Comparison of ENCODE assay signal across 1 cellular context in the genomic region with DNA sequence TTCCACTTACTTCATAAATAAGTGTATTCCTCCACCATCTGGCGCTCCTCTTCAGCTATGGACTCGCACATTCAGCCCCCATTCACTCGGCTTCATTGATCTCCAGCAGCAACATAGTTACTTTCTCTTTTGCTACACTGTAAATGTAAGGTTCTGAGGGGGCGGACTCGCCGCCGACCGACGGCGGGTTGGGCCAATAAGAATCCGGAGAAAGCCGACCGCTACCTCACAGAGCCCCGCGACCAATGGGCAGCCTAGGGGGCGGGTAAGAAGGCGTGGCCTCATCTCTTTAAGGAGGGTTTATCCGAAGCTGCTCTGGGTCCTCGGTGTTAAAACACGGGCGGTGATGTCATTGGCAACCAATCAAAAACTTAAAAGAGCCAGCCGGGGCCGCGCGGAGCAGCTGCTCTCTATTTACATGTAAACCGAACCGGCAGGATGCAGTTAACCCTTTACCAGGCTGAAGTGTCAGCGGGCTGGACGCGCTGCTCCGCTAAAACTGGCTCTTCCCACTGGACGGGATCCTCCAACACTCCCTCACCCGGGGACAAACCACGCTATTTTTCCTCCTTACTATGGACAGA.
TF ChIP-seq lines count a peak whose summit lies in the region.

A gene (minus strand): TSS at position 119 of the 584 bp plus-strand sequence. CDS start 2,345 bp downstream, outside the sequence.

TF ChIP-seq in GM12878, 131 proteins besides CTCF, POLR2A, EP300 and RAD21 (continued from another document and continues in another):
- TF ChIP-seq, protein P1, sequence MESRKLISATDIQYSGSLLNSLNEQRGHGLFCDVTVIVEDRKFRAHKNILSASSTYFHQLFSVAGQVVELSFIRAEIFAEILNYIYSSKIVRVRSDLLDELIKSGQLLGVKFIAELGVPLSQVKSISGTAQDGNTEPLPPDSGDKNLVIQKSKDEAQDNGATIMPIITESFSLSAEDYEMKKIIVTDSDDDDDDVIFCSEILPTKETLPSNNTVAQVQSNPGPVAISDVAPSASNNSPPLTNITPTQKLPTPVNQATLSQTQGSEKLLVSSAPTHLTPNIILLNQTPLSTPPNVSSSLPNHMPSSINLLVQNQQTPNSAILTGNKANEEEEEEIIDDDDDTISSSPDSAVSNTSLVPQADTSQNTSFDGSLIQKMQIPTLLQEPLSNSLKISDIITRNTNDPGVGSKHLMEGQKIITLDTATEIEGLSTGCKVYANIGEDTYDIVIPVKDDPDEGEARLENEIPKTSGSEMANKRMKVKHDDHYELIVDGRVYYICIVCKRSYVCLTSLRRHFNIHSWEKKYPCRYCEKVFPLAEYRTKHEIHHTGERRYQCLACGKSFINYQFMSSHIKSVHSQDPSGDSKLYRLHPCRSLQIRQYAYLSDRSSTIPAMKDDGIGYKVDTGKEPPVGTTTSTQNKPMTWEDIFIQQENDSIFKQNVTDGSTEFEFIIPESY (IDR thresholded peaks at IDR 0.05): no peak
- TF ChIP-seq, protein P2, sequence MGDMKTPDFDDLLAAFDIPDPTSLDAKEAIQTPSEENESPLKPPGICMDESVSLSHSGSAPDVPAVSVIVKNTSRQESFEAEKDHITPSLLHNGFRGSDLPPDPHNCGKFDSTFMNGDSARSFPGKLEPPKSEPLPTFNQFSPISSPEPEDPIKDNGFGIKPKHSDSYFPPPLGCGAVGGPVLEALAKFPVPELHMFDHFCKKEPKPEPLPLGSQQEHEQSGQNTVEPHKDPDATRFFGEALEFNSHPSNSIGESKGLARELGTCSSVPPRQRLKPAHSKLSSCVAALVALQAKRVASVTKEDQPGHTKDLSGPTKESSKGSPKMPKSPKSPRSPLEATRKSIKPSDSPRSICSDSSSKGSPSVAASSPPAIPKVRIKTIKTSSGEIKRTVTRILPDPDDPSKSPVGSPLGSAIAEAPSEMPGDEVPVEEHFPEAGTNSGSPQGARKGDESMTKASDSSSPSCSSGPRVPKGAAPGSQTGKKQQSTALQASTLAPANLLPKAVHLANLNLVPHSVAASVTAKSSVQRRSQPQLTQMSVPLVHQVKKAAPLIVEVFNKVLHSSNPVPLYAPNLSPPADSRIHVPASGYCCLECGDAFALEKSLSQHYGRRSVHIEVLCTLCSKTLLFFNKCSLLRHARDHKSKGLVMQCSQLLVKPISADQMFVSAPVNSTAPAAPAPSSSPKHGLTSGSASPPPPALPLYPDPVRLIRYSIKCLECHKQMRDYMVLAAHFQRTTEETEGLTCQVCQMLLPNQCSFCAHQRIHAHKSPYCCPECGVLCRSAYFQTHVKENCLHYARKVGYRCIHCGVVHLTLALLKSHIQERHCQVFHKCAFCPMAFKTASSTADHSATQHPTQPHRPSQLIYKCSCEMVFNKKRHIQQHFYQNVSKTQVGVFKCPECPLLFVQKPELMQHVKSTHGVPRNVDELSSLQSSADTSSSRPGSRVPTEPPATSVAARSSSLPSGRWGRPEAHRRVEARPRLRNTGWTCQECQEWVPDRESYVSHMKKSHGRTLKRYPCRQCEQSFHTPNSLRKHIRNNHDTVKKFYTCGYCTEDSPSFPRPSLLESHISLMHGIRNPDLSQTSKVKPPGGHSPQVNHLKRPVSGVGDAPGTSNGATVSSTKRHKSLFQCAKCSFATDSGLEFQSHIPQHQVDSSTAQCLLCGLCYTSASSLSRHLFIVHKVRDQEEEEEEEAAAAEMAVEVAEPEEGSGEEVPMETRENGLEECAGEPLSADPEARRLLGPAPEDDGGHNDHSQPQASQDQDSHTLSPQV (IDR thresholded peaks at IDR 0.05): no peak
- TF ChIP-seq PAX8 (IDR thresholded peaks at IDR 0.05) (no peak), DPF2 (IDR thresholded peaks at IDR 0.05) (peak; percentile 84), POU2F2 (IDR thresholded peaks at IDR 0.05; ENCODE audit: borderline replicate concordance, low read depth, low read length) (peak; percentile 82), NBN (IDR thresholded peaks at IDR 0.05) (no peak), MTA2 (IDR thresholded peaks at IDR 0.05; ENCODE audit: low read depth) (no peak; the same call in 1 of the 2 replicates), KLF5 (IDR thresholded peaks at IDR 0.05; ENCODE audit: partially characterized antibody) (peak; percentile 92), SMAD5 (IDR thresholded peaks at IDR 0.05; ENCODE audit: low read depth) (no peak), RELA (IDR thresholded peaks at IDR 0.05; ENCODE audit: borderline replicate concordance, partially characterized antibody) (no peak), EZH2 (IDR thresholded peaks at IDR 0.05; ENCODE audit: borderline replicate concordance, control insufficient read depth, low read depth, low read length) (no peak), ZSCAN29 (IDR thresholded peaks at IDR 0.05) (no peak), HDAC2 (IDR thresholded peaks at IDR 0.05) (no peak), RCOR1 (conservative IDR thresholded peaks at IDR 0.05; ENCODE audit: low read depth, low read length) (no peak), RUNX3 (IDR thresholded peaks at IDR 0.05; ENCODE audit: low read length) (peak; percentile 51; the same call in 1 of the 2 replicates), NR2C1 (IDR thresholded peaks at IDR 0.05) (no peak), MYB (IDR thresholded peaks at IDR 0.05; ENCODE audit: borderline replicate concordance, low read depth, low read length) (no peak; the same call in 1 of the 2 replicates), STAT1 (conservative IDR thresholded peaks at IDR 0.05) (no peak; the same call in 1 of the 2 replicates), MTA3 (IDR thresholded peaks at IDR 0.05; ENCODE audit: borderline replicate concordance, low read length) (peak; percentile 40; the same call in 1 of the 2 replicates)
- TF ChIP-seq, protein P3, sequence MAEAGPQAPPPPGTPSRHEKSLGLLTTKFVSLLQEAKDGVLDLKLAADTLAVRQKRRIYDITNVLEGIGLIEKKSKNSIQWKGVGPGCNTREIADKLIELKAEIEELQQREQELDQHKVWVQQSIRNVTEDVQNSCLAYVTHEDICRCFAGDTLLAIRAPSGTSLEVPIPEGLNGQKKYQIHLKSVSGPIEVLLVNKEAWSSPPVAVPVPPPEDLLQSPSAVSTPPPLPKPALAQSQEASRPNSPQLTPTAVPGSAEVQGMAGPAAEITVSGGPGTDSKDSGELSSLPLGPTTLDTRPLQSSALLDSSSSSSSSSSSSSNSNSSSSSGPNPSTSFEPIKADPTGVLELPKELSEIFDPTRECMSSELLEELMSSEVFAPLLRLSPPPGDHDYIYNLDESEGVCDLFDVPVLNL (IDR thresholded peaks at IDR 0.05; ENCODE audit: low read depth, low read length): no peak
- TF ChIP-seq, protein P4, sequence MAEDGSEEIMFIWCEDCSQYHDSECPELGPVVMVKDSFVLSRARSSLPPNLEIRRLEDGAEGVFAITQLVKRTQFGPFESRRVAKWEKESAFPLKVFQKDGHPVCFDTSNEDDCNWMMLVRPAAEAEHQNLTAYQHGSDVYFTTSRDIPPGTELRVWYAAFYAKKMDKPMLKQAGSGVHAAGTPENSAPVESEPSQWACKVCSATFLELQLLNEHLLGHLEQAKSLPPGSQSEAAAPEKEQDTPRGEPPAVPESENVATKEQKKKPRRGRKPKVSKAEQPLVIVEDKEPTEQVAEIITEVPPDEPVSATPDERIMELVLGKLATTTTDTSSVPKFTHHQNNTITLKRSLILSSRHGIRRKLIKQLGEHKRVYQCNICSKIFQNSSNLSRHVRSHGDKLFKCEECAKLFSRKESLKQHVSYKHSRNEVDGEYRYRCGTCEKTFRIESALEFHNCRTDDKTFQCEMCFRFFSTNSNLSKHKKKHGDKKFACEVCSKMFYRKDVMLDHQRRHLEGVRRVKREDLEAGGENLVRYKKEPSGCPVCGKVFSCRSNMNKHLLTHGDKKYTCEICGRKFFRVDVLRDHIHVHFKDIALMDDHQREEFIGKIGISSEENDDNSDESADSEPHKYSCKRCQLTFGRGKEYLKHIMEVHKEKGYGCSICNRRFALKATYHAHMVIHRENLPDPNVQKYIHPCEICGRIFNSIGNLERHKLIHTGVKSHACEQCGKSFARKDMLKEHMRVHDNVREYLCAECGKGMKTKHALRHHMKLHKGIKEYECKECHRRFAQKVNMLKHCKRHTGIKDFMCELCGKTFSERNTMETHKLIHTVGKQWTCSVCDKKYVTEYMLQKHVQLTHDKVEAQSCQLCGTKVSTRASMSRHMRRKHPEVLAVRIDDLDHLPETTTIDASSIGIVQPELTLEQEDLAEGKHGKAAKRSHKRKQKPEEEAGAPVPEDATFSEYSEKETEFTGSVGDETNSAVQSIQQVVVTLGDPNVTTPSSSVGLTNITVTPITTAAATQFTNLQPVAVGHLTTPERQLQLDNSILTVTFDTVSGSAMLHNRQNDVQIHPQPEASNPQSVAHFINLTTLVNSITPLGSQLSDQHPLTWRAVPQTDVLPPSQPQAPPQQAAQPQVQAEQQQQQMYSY (CRISPR knock-in tag; IDR thresholded peaks at IDR 0.05): no peak
- TF ChIP-seq, protein P5, sequence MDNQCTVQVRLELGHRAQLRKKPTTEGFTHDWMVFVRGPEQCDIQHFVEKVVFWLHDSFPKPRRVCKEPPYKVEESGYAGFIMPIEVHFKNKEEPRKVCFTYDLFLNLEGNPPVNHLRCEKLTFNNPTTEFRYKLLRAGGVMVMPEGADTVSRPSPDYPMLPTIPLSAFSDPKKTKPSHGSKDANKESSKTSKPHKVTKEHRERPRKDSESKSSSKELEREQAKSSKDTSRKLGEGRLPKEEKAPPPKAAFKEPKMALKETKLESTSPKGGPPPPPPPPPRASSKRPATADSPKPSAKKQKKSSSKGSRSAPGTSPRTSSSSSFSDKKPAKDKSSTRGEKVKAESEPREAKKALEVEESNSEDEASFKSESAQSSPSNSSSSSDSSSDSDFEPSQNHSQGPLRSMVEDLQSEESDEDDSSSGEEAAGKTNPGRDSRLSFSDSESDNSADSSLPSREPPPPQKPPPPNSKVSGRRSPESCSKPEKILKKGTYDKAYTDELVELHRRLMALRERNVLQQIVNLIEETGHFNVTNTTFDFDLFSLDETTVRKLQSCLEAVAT (IDR thresholded peaks at IDR 0.05): no peak; the same call in 1 of the 2 replicates
- TF ChIP-seq, protein P6, sequence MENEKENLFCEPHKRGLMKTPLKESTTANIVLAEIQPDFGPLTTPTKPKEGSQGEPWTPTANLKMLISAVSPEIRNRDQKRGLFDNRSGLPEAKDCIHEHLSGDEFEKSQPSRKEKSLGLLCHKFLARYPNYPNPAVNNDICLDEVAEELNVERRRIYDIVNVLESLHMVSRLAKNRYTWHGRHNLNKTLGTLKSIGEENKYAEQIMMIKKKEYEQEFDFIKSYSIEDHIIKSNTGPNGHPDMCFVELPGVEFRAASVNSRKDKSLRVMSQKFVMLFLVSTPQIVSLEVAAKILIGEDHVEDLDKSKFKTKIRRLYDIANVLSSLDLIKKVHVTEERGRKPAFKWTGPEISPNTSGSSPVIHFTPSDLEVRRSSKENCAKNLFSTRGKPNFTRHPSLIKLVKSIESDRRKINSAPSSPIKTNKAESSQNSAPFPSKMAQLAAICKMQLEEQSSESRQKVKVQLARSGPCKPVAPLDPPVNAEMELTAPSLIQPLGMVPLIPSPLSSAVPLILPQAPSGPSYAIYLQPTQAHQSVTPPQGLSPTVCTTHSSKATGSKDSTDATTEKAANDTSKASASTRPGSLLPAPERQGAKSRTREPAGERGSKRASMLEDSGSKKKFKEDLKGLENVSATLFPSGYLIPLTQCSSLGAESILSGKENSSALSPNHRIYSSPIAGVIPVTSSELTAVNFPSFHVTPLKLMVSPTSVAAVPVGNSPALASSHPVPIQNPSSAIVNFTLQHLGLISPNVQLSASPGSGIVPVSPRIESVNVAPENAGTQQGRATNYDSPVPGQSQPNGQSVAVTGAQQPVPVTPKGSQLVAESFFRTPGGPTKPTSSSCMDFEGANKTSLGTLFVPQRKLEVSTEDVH (IDR thresholded peaks at IDR 0.05; ENCODE audit: low read depth, partially characterized antibody): peak; percentile 71
- TF ChIP-seq, protein P7, sequence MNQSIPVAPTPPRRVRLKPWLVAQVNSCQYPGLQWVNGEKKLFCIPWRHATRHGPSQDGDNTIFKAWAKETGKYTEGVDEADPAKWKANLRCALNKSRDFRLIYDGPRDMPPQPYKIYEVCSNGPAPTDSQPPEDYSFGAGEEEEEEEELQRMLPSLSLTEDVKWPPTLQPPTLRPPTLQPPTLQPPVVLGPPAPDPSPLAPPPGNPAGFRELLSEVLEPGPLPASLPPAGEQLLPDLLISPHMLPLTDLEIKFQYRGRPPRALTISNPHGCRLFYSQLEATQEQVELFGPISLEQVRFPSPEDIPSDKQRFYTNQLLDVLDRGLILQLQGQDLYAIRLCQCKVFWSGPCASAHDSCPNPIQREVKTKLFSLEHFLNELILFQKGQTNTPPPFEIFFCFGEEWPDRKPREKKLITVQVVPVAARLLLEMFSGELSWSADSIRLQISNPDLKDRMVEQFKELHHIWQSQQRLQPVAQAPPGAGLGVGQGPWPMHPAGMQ (IDR thresholded peaks at IDR 0.05; ENCODE audit: borderline replicate concordance): no peak
- TF ChIP-seq, protein P8, sequence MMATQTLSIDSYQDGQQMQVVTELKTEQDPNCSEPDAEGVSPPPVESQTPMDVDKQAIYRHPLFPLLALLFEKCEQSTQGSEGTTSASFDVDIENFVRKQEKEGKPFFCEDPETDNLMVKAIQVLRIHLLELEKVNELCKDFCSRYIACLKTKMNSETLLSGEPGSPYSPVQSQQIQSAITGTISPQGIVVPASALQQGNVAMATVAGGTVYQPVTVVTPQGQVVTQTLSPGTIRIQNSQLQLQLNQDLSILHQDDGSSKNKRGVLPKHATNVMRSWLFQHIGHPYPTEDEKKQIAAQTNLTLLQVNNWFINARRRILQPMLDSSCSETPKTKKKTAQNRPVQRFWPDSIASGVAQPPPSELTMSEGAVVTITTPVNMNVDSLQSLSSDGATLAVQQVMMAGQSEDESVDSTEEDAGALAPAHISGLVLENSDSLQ (IDR thresholded peaks at IDR 0.05): peak; percentile 99
- TF ChIP-seq, protein P9, sequence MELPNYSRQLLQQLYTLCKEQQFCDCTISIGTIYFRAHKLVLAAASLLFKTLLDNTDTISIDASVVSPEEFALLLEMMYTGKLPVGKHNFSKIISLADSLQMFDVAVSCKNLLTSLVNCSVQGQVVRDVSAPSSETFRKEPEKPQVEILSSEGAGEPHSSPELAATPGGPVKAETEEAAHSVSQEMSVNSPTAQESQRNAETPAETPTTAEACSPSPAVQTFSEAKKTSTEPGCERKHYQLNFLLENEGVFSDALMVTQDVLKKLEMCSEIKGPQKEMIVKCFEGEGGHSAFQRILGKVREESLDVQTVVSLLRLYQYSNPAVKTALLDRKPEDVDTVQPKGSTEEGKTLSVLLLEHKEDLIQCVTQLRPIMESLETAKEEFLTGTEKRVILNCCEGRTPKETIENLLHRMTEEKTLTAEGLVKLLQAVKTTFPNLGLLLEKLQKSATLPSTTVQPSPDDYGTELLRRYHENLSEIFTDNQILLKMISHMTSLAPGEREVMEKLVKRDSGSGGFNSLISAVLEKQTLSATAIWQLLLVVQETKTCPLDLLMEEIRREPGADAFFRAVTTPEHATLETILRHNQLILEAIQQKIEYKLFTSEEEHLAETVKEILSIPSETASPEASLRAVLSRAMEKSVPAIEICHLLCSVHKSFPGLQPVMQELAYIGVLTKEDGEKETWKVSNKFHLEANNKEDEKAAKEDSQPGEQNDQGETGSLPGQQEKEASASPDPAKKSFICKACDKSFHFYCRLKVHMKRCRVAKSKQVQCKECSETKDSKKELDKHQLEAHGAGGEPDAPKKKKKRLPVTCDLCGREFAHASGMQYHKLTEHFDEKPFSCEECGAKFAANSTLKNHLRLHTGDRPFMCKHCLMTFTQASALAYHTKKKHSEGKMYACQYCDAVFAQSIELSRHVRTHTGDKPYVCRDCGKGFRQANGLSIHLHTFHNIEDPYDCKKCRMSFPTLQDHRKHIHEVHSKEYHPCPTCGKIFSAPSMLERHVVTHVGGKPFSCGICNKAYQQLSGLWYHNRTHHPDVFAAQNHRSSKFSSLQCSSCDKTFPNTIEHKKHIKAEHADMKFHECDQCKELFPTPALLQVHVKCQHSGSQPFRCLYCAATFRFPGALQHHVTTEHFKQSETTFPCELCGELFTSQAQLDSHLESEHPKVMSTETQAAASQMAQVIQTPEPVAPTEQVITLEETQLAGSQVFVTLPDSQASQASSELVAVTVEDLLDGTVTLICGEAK (IDR thresholded peaks at IDR 0.05; ENCODE audit: borderline replicate concordance): peak; percentile 35; the same call in 1 of the 2 replicates
